ENCODE assay signal across 1 cellular context in the genomic region with DNA sequence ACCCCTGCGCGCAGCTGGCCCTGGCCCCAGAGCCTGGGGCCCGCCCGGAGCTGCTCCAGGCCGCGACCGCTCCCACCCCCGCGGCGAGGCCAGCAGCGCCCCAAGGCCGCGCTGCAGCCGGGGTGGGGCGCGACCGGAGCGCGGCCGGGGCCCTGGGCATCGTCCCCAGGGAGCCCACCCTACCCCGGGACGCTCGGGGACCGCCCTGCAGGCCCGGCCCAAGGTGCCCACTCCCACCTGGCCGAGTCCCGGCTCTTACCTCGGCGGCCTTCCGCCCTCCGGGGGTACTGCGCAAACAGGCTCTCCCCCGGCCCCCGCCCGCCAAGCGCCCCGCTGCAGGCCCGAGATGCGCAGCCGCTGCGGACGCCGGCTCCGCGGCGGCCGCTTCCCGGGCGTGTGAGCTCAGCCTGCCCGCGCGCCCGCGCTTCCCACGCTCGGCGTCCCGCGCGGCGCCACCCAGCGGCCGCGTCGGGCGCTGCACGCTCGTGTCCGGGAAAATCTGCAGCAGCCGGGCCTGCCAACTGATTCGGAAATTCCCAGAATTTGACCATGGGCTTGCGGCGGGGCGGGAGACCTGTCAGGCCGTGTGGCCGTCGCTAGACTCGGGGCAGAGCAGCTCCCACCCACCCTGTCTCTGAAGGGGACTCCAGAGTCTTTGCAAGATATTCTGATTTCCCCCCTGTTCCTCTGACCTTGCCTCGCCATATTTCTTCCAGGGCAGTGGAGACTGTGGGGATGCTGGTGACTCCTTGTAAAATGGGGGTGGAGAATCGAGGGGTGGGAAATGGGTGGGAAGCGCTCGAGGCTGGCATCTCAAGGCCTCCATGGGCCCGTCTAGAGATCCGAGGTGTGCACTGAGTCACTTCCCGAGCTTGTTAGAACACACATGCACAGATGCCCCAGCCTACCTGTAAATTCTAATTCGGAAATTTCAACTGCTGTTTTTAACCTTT.
TF ChIP-seq lines count a peak whose summit lies in the region.

No MANE protein-coding gene starts in this region.

TF ChIP-seq in A549, 52 proteins besides CTCF, POLR2A, EP300 and RAD21 (continued from another document):
- TF ChIP-seq, protein P1, sequence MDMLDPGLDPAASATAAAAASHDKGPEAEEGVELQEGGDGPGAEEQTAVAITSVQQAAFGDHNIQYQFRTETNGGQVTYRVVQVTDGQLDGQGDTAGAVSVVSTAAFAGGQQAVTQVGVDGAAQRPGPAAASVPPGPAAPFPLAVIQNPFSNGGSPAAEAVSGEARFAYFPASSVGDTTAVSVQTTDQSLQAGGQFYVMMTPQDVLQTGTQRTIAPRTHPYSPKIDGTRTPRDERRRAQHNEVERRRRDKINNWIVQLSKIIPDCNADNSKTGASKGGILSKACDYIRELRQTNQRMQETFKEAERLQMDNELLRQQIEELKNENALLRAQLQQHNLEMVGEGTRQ (IDR thresholded peaks at IDR 0.05) = no peak
- TF ChIP-seq JUNB (IDR thresholded peaks at IDR 0.05) (no peak), CEBPB (IDR thresholded peaks at IDR 0.05) (no peak), NFE2L2 (conservative IDR thresholded peaks at IDR 0.05; ENCODE audit: low read length) (no peak), PHF8 (IDR thresholded peaks at IDR 0.05; ENCODE audit: borderline replicate concordance, low read depth) (peak; percentile 69; the same call in 1 of the 2 replicates), KDM5A (IDR thresholded peaks at IDR 0.05) (no peak), HOXB5 (CRISPR knock-in tag; IDR thresholded peaks at IDR 0.05) (no peak), BHLHE40 (IDR thresholded peaks at IDR 0.05; ENCODE audit: low read depth, low read length) (no peak), FOSB (CRISPR knock-in tag; IDR thresholded peaks at IDR 0.05) (no peak), HOXB13 (CRISPR knock-in tag; IDR thresholded peaks at IDR 0.05; ENCODE audit: low read depth) (no peak), TP53 (CRISPR knock-in tag; IDR thresholded peaks at IDR 0.05) (no peak), RFX5 (IDR thresholded peaks at IDR 0.05) (no peak), HOXA7 (CRISPR knock-in tag; IDR thresholded peaks at IDR 0.05) (no peak), CBX2 (IDR thresholded peaks at IDR 0.05; ENCODE audit: borderline replicate concordance, low read depth) (no peak), ZC3H11A (IDR thresholded peaks at IDR 0.05) (no peak), RCOR1 (IDR thresholded peaks at IDR 0.05; ENCODE audit: low read depth, low read length) (no peak), HEYL (CRISPR knock-in tag; IDR thresholded peaks at IDR 0.05) (no peak), HDAC2 (IDR thresholded peaks at IDR 0.05) (no peak), MYC (IDR thresholded peaks at IDR 0.05; ENCODE audit: borderline replicate concordance, low read length) (peak; percentile 75), EHMT2 (IDR thresholded peaks at IDR 0.05; ENCODE audit: low read depth) (no peak), MAZ (IDR thresholded peaks at IDR 0.05; ENCODE audit: borderline replicate concordance, low read depth, low read length) (no peak)
- TF ChIP-seq, protein P2, sequence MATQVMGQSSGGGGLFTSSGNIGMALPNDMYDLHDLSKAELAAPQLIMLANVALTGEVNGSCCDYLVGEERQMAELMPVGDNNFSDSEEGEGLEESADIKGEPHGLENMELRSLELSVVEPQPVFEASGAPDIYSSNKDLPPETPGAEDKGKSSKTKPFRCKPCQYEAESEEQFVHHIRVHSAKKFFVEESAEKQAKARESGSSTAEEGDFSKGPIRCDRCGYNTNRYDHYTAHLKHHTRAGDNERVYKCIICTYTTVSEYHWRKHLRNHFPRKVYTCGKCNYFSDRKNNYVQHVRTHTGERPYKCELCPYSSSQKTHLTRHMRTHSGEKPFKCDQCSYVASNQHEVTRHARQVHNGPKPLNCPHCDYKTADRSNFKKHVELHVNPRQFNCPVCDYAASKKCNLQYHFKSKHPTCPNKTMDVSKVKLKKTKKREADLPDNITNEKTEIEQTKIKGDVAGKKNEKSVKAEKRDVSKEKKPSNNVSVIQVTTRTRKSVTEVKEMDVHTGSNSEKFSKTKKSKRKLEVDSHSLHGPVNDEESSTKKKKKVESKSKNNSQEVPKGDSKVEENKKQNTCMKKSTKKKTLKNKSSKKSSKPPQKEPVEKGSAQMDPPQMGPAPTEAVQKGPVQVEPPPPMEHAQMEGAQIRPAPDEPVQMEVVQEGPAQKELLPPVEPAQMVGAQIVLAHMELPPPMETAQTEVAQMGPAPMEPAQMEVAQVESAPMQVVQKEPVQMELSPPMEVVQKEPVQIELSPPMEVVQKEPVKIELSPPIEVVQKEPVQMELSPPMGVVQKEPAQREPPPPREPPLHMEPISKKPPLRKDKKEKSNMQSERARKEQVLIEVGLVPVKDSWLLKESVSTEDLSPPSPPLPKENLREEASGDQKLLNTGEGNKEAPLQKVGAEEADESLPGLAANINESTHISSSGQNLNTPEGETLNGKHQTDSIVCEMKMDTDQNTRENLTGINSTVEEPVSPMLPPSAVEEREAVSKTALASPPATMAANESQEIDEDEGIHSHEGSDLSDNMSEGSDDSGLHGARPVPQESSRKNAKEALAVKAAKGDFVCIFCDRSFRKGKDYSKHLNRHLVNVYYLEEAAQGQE (IDR thresholded peaks at IDR 0.05) = no peak
- TF ChIP-seq, protein P3, sequence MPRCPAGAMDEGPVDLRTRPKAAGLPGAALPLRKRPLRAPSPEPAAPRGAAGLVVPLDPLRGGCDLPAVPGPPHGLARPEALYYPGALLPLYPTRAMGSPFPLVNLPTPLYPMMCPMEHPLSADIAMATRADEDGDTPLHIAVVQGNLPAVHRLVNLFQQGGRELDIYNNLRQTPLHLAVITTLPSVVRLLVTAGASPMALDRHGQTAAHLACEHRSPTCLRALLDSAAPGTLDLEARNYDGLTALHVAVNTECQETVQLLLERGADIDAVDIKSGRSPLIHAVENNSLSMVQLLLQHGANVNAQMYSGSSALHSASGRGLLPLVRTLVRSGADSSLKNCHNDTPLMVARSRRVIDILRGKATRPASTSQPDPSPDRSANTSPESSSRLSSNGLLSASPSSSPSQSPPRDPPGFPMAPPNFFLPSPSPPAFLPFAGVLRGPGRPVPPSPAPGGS (IDR thresholded peaks at IDR 0.05) = no peak
- TF ChIP-seq, protein P4, sequence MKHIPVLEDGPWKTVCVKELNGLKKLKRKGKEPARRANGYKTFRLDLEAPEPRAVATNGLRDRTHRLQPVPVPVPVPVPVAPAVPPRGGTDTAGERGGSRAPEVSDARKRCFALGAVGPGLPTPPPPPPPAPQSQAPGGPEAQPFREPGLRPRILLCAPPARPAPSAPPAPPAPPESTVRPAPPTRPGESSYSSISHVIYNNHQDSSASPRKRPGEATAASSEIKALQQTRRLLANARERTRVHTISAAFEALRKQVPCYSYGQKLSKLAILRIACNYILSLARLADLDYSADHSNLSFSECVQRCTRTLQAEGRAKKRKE (CRISPR knock-in tag; IDR thresholded peaks at IDR 0.05; ENCODE audit: low read depth) = no peak
- TF ChIP-seq, protein P5, sequence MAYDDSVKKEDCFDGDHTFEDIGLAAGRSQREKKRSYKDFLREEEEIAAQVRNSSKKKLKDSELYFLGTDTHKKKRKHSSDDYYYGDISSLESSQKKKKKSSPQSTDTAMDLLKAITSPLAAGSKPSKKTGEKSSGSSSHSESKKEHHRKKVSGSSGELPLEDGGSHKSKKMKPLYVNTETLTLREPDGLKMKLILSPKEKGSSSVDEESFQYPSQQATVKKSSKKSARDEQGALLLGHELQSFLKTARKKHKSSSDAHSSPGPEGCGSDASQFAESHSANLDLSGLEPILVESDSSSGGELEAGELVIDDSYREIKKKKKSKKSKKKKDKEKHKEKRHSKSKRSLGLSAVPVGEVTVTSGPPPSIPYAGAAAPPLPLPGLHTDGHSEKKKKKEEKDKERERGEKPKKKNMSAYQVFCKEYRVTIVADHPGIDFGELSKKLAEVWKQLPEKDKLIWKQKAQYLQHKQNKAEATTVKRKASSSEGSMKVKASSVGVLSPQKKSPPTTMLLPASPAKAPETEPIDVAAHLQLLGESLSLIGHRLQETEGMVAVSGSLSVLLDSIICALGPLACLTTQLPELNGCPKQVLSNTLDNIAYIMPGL (CRISPR knock-in tag; IDR thresholded peaks at IDR 0.05; ENCODE audit: borderline replicate concordance) = no peak
- TF ChIP-seq, protein P6, sequence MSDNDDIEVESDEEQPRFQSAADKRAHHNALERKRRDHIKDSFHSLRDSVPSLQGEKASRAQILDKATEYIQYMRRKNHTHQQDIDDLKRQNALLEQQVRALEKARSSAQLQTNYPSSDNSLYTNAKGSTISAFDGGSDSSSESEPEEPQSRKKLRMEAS (IDR thresholded peaks at IDR 0.05) = peak; percentile 83
- TF ChIP-seq, protein P7, sequence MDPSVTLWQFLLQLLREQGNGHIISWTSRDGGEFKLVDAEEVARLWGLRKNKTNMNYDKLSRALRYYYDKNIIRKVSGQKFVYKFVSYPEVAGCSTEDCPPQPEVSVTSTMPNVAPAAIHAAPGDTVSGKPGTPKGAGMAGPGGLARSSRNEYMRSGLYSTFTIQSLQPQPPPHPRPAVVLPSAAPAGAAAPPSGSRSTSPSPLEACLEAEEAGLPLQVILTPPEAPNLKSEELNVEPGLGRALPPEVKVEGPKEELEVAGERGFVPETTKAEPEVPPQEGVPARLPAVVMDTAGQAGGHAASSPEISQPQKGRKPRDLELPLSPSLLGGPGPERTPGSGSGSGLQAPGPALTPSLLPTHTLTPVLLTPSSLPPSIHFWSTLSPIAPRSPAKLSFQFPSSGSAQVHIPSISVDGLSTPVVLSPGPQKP (IDR thresholded peaks at IDR 0.05; ENCODE audit: low read depth, low read length) = no peak
- TF ChIP-seq, protein P8, sequence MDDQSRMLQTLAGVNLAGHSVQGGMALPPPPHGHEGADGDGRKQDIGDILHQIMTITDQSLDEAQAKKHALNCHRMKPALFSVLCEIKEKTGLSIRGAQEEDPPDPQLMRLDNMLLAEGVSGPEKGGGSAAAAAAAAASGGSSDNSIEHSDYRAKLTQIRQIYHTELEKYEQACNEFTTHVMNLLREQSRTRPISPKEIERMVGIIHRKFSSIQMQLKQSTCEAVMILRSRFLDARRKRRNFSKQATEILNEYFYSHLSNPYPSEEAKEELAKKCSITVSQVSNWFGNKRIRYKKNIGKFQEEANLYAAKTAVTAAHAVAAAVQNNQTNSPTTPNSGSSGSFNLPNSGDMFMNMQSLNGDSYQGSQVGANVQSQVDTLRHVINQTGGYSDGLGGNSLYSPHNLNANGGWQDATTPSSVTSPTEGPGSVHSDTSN (IDR thresholded peaks at IDR 0.05) = no peak; the same call in 1 of the 2 replicates
- TF ChIP-seq, protein P9, sequence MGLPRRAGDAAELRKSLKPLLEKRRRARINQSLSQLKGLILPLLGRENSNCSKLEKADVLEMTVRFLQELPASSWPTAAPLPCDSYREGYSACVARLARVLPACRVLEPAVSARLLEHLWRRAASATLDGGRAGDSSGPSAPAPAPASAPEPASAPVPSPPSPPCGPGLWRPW (IDR thresholded peaks at IDR 0.05) = no peak
- TF ChIP-seq, protein P10, sequence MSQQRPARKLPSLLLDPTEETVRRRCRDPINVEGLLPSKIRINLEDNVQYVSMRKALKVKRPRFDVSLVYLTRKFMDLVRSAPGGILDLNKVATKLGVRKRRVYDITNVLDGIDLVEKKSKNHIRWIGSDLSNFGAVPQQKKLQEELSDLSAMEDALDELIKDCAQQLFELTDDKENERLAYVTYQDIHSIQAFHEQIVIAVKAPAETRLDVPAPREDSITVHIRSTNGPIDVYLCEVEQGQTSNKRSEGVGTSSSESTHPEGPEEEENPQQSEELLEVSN (IDR thresholded peaks at IDR 0.05; ENCODE audit: borderline replicate concordance, low read depth) = peak; percentile 28; the same call in 1 of the 2 replicates
